Comparison of ENCODE assay signal across 26 cellular contexts in the genomic region with DNA sequence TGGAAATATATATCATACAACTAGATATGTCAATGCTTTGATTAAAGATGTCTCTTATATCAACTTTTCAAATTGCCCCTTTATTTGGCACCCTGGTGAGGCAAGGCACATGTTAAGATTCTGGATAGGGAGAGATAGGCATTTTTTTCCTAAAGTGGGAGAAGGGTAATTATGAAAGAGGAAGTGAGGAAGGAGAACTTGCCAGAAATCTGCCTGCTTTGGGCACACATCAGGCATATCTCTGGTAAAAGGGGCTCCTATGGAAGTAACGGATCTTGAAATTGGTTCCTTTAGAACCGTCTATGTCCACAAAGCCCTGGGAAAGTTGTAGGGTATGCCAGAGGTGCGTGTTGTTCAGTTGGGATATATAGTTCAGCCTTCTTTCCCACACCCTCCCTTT. TPM values are rescaled to one million over a fixed set of nuclear protein-coding genes. Genes with fewer than 3 reads are reported as not detected.
DNase-seq lines count a peak whose midpoint lies in the region; ATAC-seq and TF ChIP-seq lines count a peak whose summit lies in the region.
"Had no signal": no experiment of that assay in that cellular context is flagged by ENCODE, and none has a peak within 500 bp of the region (broad histone marks: within the 10 kb centered on the region; RNA-seq: fewer than 3 reads in every experiment).

No MANE protein-coding gene starts in this region.

- no peaks in the 10 kb centered on the region for H3K9me2 ChIP-seq in PC-3 (replicated peaks; ENCODE audit: low read length)

- H3K4me3 ChIP-seq in PC-3 (ENCODE audit: low read length), result no peak overlapping the region
- no peak overlapping the region for H3K4me3 ChIP-seq in upper lobe of right lung
- H3K4me3 ChIP-seq: BLaER1 treated with 17β-estradiol and CSF1 and Interleukin-3, amounts not matched to agents 10 nM and 100 nM; K562; SK-N-MC had no signal

- no peaks in the 10 kb centered on the region for H3K27me3 ChIP-seq in PC-3 (ENCODE audit: low read length)
- no peaks in the 10 kb centered on the region for H3K27me3 ChIP-seq in upper lobe of right lung

- H3K9ac ChIP-seq in PC-3 (ENCODE audit: low read length), result peak overlapping the region; percentile 8; the same call in 1 of the 2 replicates
- H3K9ac ChIP-seq: BLaER1 treated with 17β-estradiol and CSF1 and Interleukin-3, amounts not matched to agents 10 nM and 100 nM had no signal

- peaks cover 5% of the 10 kb centered on the region for H3F3A ChIP-seq in PC-3 (ENCODE audit: low read length, unreplicated experiment)

- ATAC-seq in natural killer cell, result no peak
- no peak for ATAC-seq in natural killer cell treated with Interleukin-12 subunit alpha and Interleukin-12 subunit beta and Interleukin-15 and Interleukin-18, amount 100 ng/mL, for 72 hours
- ATAC-seq in PC-3, result no peak
- peak; percentile 11 for ATAC-seq in upper lobe of right lung
- ATAC-seq in GM19023 (IDR thresholded peaks at IDR 0.05; ENCODE audit: unreplicated experiment), result no peak
- ATAC-seq: HepG2, K562 had no signal

- H3K36me3 Mint-ChIP-seq in natural killer cell, result no peaks in the 10 kb centered on the region
- H3K36me3 Mint-ChIP-seq in natural killer cell treated with Interleukin-12 subunit alpha and Interleukin-12 subunit beta and Interleukin-15 and Interleukin-18, amount 100 ng/mL, for 72 hours, result no peaks in the 10 kb centered on the region
- no peaks in the 10 kb centered on the region for H3K36me3 Mint-ChIP-seq in immature natural killer cell

- BruUV-seq in PC-3 (replicated peaks; lab: Mats Ljungman, UMichigan), result no TSS peak

- H3K4me3 Mint-ChIP-seq in natural killer cell, result peak overlapping the region; percentile 4
- H3K4me3 Mint-ChIP-seq in natural killer cell treated with Interleukin-12 subunit alpha and Interleukin-12 subunit beta and Interleukin-15 and Interleukin-18, amount 100 ng/mL, for 72 hours, result no peak overlapping the region
- peak overlapping the region in 3 of 5 donors; percentile 4 to 10 (median 6) for H3K4me3 Mint-ChIP-seq in immature natural killer cell
- H3K4me3 Mint-ChIP-seq: CD4-positive, alpha-beta memory T cell had no signal

- H3K4me1 Mint-ChIP-seq in natural killer cell (peaks cover 39 to 45% of the 10 kb centered on the region in 2 donors), immature natural killer cell (peaks cover 28 to 53% of the 10 kb centered on the region in 2 donors)
- H3K4me1 Mint-ChIP-seq in natural killer cell treated with Interleukin-12 subunit alpha and Interleukin-12 subunit beta and Interleukin-15 and Interleukin-18, amount 100 ng/mL, for 72 hours (ENCODE audit: low read depth in 2 of 2), result peaks cover 29 to 37% of the 10 kb centered on the region in 2 donors

- H3K27me3 Mint-ChIP-seq in natural killer cell (ENCODE audit: low read depth in 2 of 2) (no peaks in the 10 kb centered on the region), immature natural killer cell (ENCODE audit: low read depth in 3 of 3) (peaks cover 0 to 1% (median 0%) of the 10 kb centered on the region in 3 donors)
- no peaks in the 10 kb centered on the region for H3K27me3 Mint-ChIP-seq in natural killer cell treated with Interleukin-12 subunit alpha and Interleukin-12 subunit beta and Interleukin-15 and Interleukin-18, amount 100 ng/mL, for 72 hours
- H3K27me3 Mint-ChIP-seq: CD4-positive, alpha-beta memory T cell had no signal

- no peaks in the 10 kb centered on the region for H4K20me1 ChIP-seq in PC-3 (ENCODE audit: low read length)
- H4K20me1 ChIP-seq: BLaER1 treated with 17β-estradiol and CSF1 and Interleukin-3, amounts not matched to agents 10 nM and 100 nM had no signal

- H3K27ac ChIP-seq in PC-3 (ENCODE audit: low read length) (peak overlapping the region; percentile 92), upper lobe of right lung (no peak overlapping the region)
- H3K27ac ChIP-seq: BLaER1 treated with 17β-estradiol and CSF1 and Interleukin-3, amounts not matched to agents 10 nM and 100 nM; RWPE1; SK-N-MC had no signal

- POLR2A ChIA-PET in PC-3 (lab: Charles Lee; ENCODE audit: unreplicated experiment), result interaction anchor here (0.5 kb wide), 1 partner anchor 472 kb away, joined by 3 read pairs; no protein-coding TSS in a partner anchor

- CTCF ChIA-PET in PC-3 (lab: Charles Lee), result interaction anchor here (1.2 kb wide), 1 partner anchor 296 kb away, joined by 3 read pairs; no protein-coding TSS in a partner anchor

- peaks cover 50% of the 10 kb centered on the region for H3K4me1 ChIP-seq in PC-3 (ENCODE audit: insufficient read depth, low read length)
- peaks cover 9% of the 10 kb centered on the region for H3K4me1 ChIP-seq in upper lobe of right lung
- H3K4me1 ChIP-seq: Caco-2 had no signal

- TF ChIP-seq CTCF in natural killer cell (IDR thresholded peaks at IDR 0.05) (no peak), PC-3 (conservative IDR thresholded peaks at IDR 0.05; ENCODE audit: low read depth, low read length) (no peak), upper lobe of right lung (IDR thresholded peaks at IDR 0.05) (no peak)

- no peak for DNase-seq in natural killer cell
- no peak for DNase-seq in natural killer cell treated with Interleukin-12 subunit alpha and Interleukin-12 subunit beta and Interleukin-15 and Interleukin-18, amount 100 ng/mL, for 72 hours (ENCODE audit: low spot score)
- DNase-seq in PC-3, result no peak
- no peak for DNase-seq in immature natural killer cell
- no peak for DNase-seq in upper lobe of right lung
- no peak for DNase-seq in NCI-H146 treated with DMSO at 0.1 percent for 48 hours (lab: John Stamatoyannopoulos, UW; ENCODE audit: unreplicated experiment)
- no peak for DNase-seq in occipital lobe (lab: John Stamatoyannopoulos, UW)
- DNase-seq: AML-193; Caco-2; CD4-positive, alpha-beta memory T cell; DMS79 treated with DMSO at 0.1 percent for 48 hours; GF-D8; GOT3; HCEC 1CT; Kasumi-1; NCI-H1105 treated with DMSO at 0.1 percent for 48 hours; NCI-H146; NCI-H446 treated with DMSO at 0.1 percent for 48 hours; NCI-H526; SHP77 treated with DMSO at 0.1 percent for 48 hours had no signal

- H3K9me3 Mint-ChIP-seq in natural killer cell (no peaks in the 10 kb centered on the region), immature natural killer cell (no peaks in the 10 kb centered on the region)
- no peaks in the 10 kb centered on the region for H3K9me3 Mint-ChIP-seq in natural killer cell treated with Interleukin-12 subunit alpha and Interleukin-12 subunit beta and Interleukin-15 and Interleukin-18, amount 100 ng/mL, for 72 hours
- H3K9me3 Mint-ChIP-seq: CD4-positive, alpha-beta memory T cell had no signal

- H3K27ac Mint-ChIP-seq in natural killer cell (no peak overlapping the region), immature natural killer cell (no peak overlapping the region)
- no peak overlapping the region for H3K27ac Mint-ChIP-seq in natural killer cell treated with Interleukin-12 subunit alpha and Interleukin-12 subunit beta and Interleukin-15 and Interleukin-18, amount 100 ng/mL, for 72 hours

- intact Hi-C loops in natural killer cell (cut with micrococcal nuclease) (no loop called here), PC-3 (cut with micrococcal nuclease) (loop anchor here (2.0 to 5.0 kb wide), 4 partner anchors 43 to 217 kb away; no protein-coding TSS in a partner anchor), upper lobe of right lung (cut with DNase I) (no loop called here)

- no peaks in the 10 kb centered on the region for H3K36me3 ChIP-seq in PC-3 (ENCODE audit: low read depth, low read length)
- no peaks in the 10 kb centered on the region for H3K36me3 ChIP-seq in upper lobe of right lung
- H3K36me3 ChIP-seq: BLaER1 treated with 17β-estradiol and CSF1 and Interleukin-3, amounts not matched to agents 10 nM and 100 nM had no signal

- H3K4me2 ChIP-seq in PC-3 (ENCODE audit: low read length), result peak overlapping the region; percentile 80

- H3K9me3 ChIP-seq in PC-3 (ENCODE audit: low read length) (no peaks in the 10 kb centered on the region), upper lobe of right lung (no peaks in the 10 kb centered on the region)
- H3K9me3 ChIP-seq: BLaER1 treated with 17β-estradiol and CSF1 and Interleukin-3, amounts not matched to agents 10 nM and 100 nM; Caco-2 had no signal

- no peak overlapping the region for H2AFZ ChIP-seq in PC-3 (ENCODE audit: low read length)

- H3K79me2 ChIP-seq in PC-3 (ENCODE audit: low read length), result peaks cover 59% of the 10 kb centered on the region

RNA-seq across cellular contexts. Expression of a gene that starts 5.7 kb away (rescaled TPM):
- 1 to 10 TPM; 6.0 to 8.1 (median 7.8) TPM for total RNA-seq in natural killer cell
- total RNA-seq in natural killer cell treated with Interleukin-12 subunit alpha and Interleukin-12 subunit beta and Interleukin-15 and Interleukin-18, amount 100 ng/mL, for 72 hours, result 1 to 10 TPM; 4.7 to 7.2 TPM
- total RNA-seq in PC-3 (2014; rRNA removed), result 7.1 and 9.3 TPM in 2 replicates
- polyA plus RNA-seq in immature natural killer cell, result 1 to 10 TPM; 4.0 to 6.0 (median 5.3) TPM
- total RNA-seq in upper lobe of right lung, result 6.6 TPM
- 0.31 TPM for total RNA-seq in occipital lobe
- total RNA-seq: Caco-2 had no signal
